ENCODE assay signal across 8 cellular contexts in genomic region chr11:128522063-128522942, GRCh38.
A peak's percentile ranks its signal among the peaks of the same experiment; 100 is the strongest.
DNase-seq lines count a peak whose midpoint lies in the region; ATAC-seq and TF ChIP-seq lines count a peak whose summit lies in the region.

No MANE protein-coding gene starts in this region.

- peak overlapping the region; percentile 99 for H3K9ac ChIP-seq in adipocyte (ENCODE audit: low read length)
- peak overlapping the region; percentile 82 for H3K9ac ChIP-seq in trophoblast cell (ENCODE audit: low read length)

- peak overlapping the region; percentile 69 for H3K4me2 ChIP-seq in trophoblast cell (ENCODE audit: low read length)

- TF ChIP-seq CTCF in GM10266 (IDR thresholded peaks at IDR 0.05; ENCODE audit: control insufficient read depth, insufficient read depth, low read depth, missing control alignments): no peak
- TF ChIP-seq CTCF in HFF-Myc (IDR thresholded peaks at IDR 0.05; ENCODE audit: low read depth, low read length, missing control alignments): no peak
- TF ChIP-seq CTCF in heart left ventricle (IDR thresholded peaks at IDR 0.05): peak in 1 of 12 donors; percentile 5
- no peak for TF ChIP-seq CTCF in tibial nerve (IDR thresholded peaks at IDR 0.05)

- H4K8ac ChIP-seq in trophoblast cell (ENCODE audit: low read depth, low read length): peak overlapping the region; percentile 77

- H3K4me3 ChIP-seq in HFF-Myc (replicated peaks; ENCODE audit: low read depth, low read length) (peak overlapping the region; percentile 84), adipocyte (ENCODE audit: low read length) (peak overlapping the region; percentile 89), heart left ventricle (peak overlapping the region; percentile 63 to 93 (median 83)), trophoblast cell (ENCODE audit: low read depth, low read length) (peak overlapping the region; percentile 88), tibial nerve (peak overlapping the region; percentile 72 to 96 (median 86))

- H3K79me2 ChIP-seq in trophoblast cell (ENCODE audit: control insufficient read depth, insufficient read depth, low read length, poor library complexity): peaks cover 19% of the 10 kb centered on the region

- H3K9me3 ChIP-seq in adipocyte (ENCODE audit: control insufficient read depth, low read length): no peaks in the 10 kb centered on the region
- no peaks in the 10 kb centered on the region for H3K9me3 ChIP-seq in heart left ventricle
- no peaks in the 10 kb centered on the region for H3K9me3 ChIP-seq in trophoblast cell (ENCODE audit: insufficient read depth, low read depth, low read length)
- no peaks in the 10 kb centered on the region for H3K9me3 ChIP-seq in tibial nerve

- intact Hi-C loops in heart left ventricle (cut with DNase I): loop anchor here in 5 of 10 donors (1.0 to 10.0 kb wide), 8 partner anchors 20 to 228 kb away; no protein-coding TSS in a partner anchor

- peak overlapping the region; percentile 94 for H2BK5ac ChIP-seq in trophoblast cell (ENCODE audit: low read depth, low read length, poor library complexity)

- H4K12ac ChIP-seq in trophoblast cell (ENCODE audit: low read depth, low read length): peak overlapping the region; percentile 60

- TF ChIP-seq POLR2A in heart left ventricle (IDR thresholded peaks at IDR 0.05) (peak; percentile 79 to 97), tibial nerve (IDR thresholded peaks at IDR 0.05) (peak; percentile 86 to 90)

- H3K36me3 ChIP-seq in adipocyte (ENCODE audit: control insufficient read depth, insufficient read depth, low read length, severe bottlenecking): no peaks in the 10 kb centered on the region
- peaks cover 0 to 4% (median 0%) of the 10 kb centered on the region in 9 donors for H3K36me3 ChIP-seq in heart left ventricle
- H3K36me3 ChIP-seq in trophoblast cell (ENCODE audit: control insufficient read depth in 1 of 2, insufficient read depth in 2 of 2, low read length in 2 of 2): no peaks in the 10 kb centered on the region
- H3K36me3 ChIP-seq in tibial nerve: no peaks in the 10 kb centered on the region

- H3K27ac ChIP-seq in heart left ventricle: peak overlapping the region; percentile 94 to 98 (median 96)
- H3K27ac ChIP-seq in trophoblast cell (ENCODE audit: low read depth, low read length): peak overlapping the region; percentile 83
- H3K27ac ChIP-seq in tibial nerve: peak overlapping the region; percentile 85 to 99 (median 96)

- peak overlapping the region; percentile 89 for H3K4ac ChIP-seq in trophoblast cell (ENCODE audit: low read depth, low read length)

- peak in 1 of 2 donors; percentile 97 for TF ChIP-seq EP300 in tibial nerve (IDR thresholded peaks at IDR 0.05)

- DNase-seq in GM10266 (ENCODE audit: extremely low spot score): peak; percentile 96
- peak; percentile 91 for DNase-seq in HFF-Myc (ENCODE audit: extremely low read depth, low read depth)
- peak; percentile 62 for DNase-seq in MV-4-11 (lab: John Stamatoyannopoulos, UW)
- peak; percentile 95 to 97 for DNase-seq in SW 1271 (lab: John Stamatoyannopoulos, UW)
- DNase-seq in adipocyte (ENCODE audit: low read depth): peak; percentile 98
- DNase-seq in heart left ventricle: peak; percentile 95 to 97 (median 96)
- peak; percentile 94 to 95 for DNase-seq in trophoblast cell
- DNase-seq in tibial nerve (ENCODE audit: low spot score in 2 of 2): peak; percentile 85 to 87

- peak overlapping the region; percentile 83 for H2BK120ac ChIP-seq in trophoblast cell (ENCODE audit: insufficient read depth, low read length, poor library complexity)

- H3K14ac ChIP-seq in trophoblast cell (ENCODE audit: low read length): peak overlapping the region; percentile 86

- H3K4me1 ChIP-seq in adipocyte (ENCODE audit: control insufficient read depth, insufficient read depth, low read length) (peaks cover 55% of the 10 kb centered on the region), heart left ventricle (peaks cover 8 to 74% (median 42%) of the 10 kb centered on the region in 12 donors), trophoblast cell (ENCODE audit: control insufficient read depth in 1 of 2, insufficient read depth in 2 of 2, low read length in 2 of 2) (peaks cover 0 to 10% of the 10 kb centered on the region in 2 experiments), tibial nerve (peaks cover 0 to 78% (median 44%) of the 10 kb centered on the region in 4 donors)

- H3K27me3 ChIP-seq in adipocyte (replicated peaks; ENCODE audit: control insufficient read depth, insufficient read depth, low read length) (no peaks in the 10 kb centered on the region), heart left ventricle (no peaks in the 10 kb centered on the region), trophoblast cell (ENCODE audit: insufficient read depth, low read length) (no peaks in the 10 kb centered on the region), tibial nerve (no peaks in the 10 kb centered on the region)

- peak overlapping the region; percentile 29 for H2BK12ac ChIP-seq in trophoblast cell (ENCODE audit: low read length)

- 0 to 1% (median 0%) methylated on average over 37 to 93 of the region's 93 CpGs for WGBS in heart left ventricle, 4 donors
- no CpG with 5 or more reads among the region's 93 CpGs for WGBS in trophoblast cell (ENCODE audit: extremely low coverage, insufficient coverage, insufficient read length)
- 0% methylated on average over 22 to 35 of the region's 93 CpGs for WGBS in tibial nerve, 2 donors

- H2AK5ac ChIP-seq in trophoblast cell (ENCODE audit: low read length): no peak overlapping the region

- peak overlapping the region; percentile 67 for H3K18ac ChIP-seq in trophoblast cell (ENCODE audit: low read length)

- H4K91ac ChIP-seq in trophoblast cell (ENCODE audit: low read depth, low read length): peak overlapping the region; percentile 68

- H3K23ac ChIP-seq in trophoblast cell (ENCODE audit: low read length): no peak overlapping the region

- H2AFZ ChIP-seq in trophoblast cell (ENCODE audit: insufficient read depth, low read length, poor library complexity): peak overlapping the region; percentile 69

- peaks cover 16% of the 10 kb centered on the region for H3K79me1 ChIP-seq in trophoblast cell (ENCODE audit: low read length)

- ATAC-seq in heart left ventricle: peak; percentile 93 to 99 (median 96)

Comparison
In these comparisons a context has a peak if more than half of its experiments do, and no peak if none do; other contexts are left out.
1. Peak in every context shown above with its lines: DNase-seq, ATAC-seq, H3K4me3 ChIP-seq and H3K27ac ChIP-seq.